13 cellular contexts compared by ENCODE assay signal in the genomic region with DNA sequence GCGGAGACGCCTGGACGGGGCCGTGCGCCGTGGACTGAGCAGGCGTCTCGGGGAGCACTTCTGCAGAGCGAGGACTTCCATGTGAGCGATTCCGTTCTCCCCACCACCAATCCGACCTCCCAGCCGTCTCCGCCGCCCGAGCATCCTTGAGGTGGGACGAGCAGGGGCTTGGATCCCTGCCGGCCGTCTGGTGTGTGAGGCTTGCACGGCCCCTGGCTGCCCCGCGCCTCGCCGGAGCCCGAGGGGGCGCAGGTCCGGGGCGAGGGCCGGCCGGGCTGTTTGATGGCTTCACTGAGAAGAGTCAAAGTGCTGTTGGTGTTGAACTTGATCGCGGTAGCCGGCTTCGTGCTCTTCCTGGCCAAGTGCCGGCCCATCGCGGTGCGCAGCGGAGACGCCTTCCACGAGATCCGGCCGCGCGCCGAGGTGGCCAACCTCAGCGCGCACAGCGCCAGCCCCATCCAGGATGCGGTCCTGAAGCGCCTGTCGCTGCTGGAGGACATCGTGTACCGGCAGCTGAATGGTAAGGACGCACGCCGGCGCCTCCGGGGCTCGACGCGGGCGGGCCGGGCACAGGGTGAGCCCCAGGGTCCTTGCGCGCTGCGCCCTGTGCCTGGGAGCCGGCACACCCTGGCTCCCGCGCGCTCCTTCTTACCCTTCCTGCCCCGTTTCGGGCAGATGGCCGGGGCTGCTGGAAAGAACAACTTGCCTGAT. TPM values are rescaled to one million over a fixed set of nuclear protein-coding genes. Genes with fewer than 3 reads are reported as not detected.
DNase-seq lines count a peak whose midpoint lies in the region; ATAC-seq and TF ChIP-seq lines count a peak whose summit lies in the region.
"Had no signal": no experiment of that assay in that cellular context is flagged by ENCODE, and none has a peak within 500 bp of the region (broad histone marks: within the 10 kb centered on the region; RNA-seq: fewer than 3 reads in every experiment).

No MANE protein-coding gene starts in this region.

- ATAC-seq in heart right ventricle (peak in 6 of 8 donors; percentile 20 to 72 (median 38)), GM19023 (IDR thresholded peaks at IDR 0.05; ENCODE audit: unreplicated experiment) (no peak)
- ATAC-seq: natural killer cell had no signal

- H3K9me3 Mint-ChIP-seq in osteocyte (ENCODE audit: unreplicated experiment) = no peaks in the 10 kb centered on the region
- H3K9me3 Mint-ChIP-seq: natural killer cell had no signal

- peaks cover 6 to 40% (median 26%) of the 10 kb centered on the region in 7 donors for H3K27me3 ChIP-seq in heart right ventricle

- no peaks in the 10 kb centered on the region for H3K36me3 ChIP-seq in heart right ventricle

- intact Hi-C loops in heart right ventricle (cut with DNase I) = loop anchor here in 6 of 10 donors (5.0 to 10.0 kb wide), 5 partner anchors 90 to 602 kb away; no protein-coding TSS in a partner anchor

- no peak overlapping the region for H3K27ac Mint-ChIP-seq in osteocyte (ENCODE audit: unreplicated experiment)
- H3K27ac Mint-ChIP-seq: natural killer cell had no signal

- peak; percentile 2 for DNase-seq in stimulated activated CD4-positive, alpha-beta T cell treated with anti-CD3 and anti-CD28 coated beads, Interleukin-15, amount 100 ng/mL, for 24 hours
- no peak for DNase-seq in stimulated activated CD4-positive, alpha-beta T cell treated with anti-CD3 and anti-CD28 coated beads, Interleukin-4, amount 100 ng/mL, for 1 hour
- peak in 1 of 2 donors; percentile 29 for DNase-seq in heart right ventricle
- no peak for DNase-seq in osteocyte (ENCODE audit: extremely low spot score, unreplicated experiment)
- DNase-seq in DMS53 treated with DMSO at 0.1 percent for 48 hours (lab: John Stamatoyannopoulos, UW; ENCODE audit: unreplicated experiment) = no peak
- DNase-seq in medulla oblongata (ENCODE audit: extremely low spot score) = no peak
- no peak for DNase-seq in SHP77 (lab: John Stamatoyannopoulos, UW)
- DNase-seq: activated CD4-positive, alpha-beta T cell treated with anti-CD3 and anti-CD28 coated beads for 48 hours; natural killer cell; NCI-H2029 treated with DMSO at 0.1 percent for 48 hours; SHP77 treated with DMSO at 0.1 percent for 48 hours had no signal

- H3K27ac ChIP-seq in heart right ventricle = peak overlapping the region in 7 of 10 donors; percentile 79 to 91 (median 87)

- H3K9me3 ChIP-seq in heart right ventricle = no peaks in the 10 kb centered on the region

- no peak for TF ChIP-seq CTCF in heart right ventricle (IDR thresholded peaks at IDR 0.05)
- TF ChIP-seq CTCF in osteocyte (IDR thresholded peaks at IDR 0.05) = no peak

- peak overlapping the region; percentile 25 to 64 (median 58) for H3K4me3 ChIP-seq in heart right ventricle

- 1 to 3% methylated on average over 67 to 74 of the region's 74 CpGs for WGBS in heart right ventricle, 2 donors

- H3K4me1 Mint-ChIP-seq in osteocyte (ENCODE audit: unreplicated experiment) = peaks cover 2% of the 10 kb centered on the region
- H3K4me1 Mint-ChIP-seq: natural killer cell had no signal

- peak overlapping the region; percentile 51 for H3K4me3 Mint-ChIP-seq in osteocyte (ENCODE audit: unreplicated experiment)
- H3K4me3 Mint-ChIP-seq: natural killer cell had no signal

- peaks cover 0 to 9% (median 0%) of the 10 kb centered on the region in 9 donors for H3K4me1 ChIP-seq in heart right ventricle

- peaks cover 29% of the 10 kb centered on the region for H3K27me3 Mint-ChIP-seq in osteocyte (ENCODE audit: unreplicated experiment)

- no peaks in the 10 kb centered on the region for H3K36me3 Mint-ChIP-seq in osteocyte (ENCODE audit: unreplicated experiment)
- H3K36me3 Mint-ChIP-seq: natural killer cell had no signal

RNA-seq across cellular contexts. Expression of gene GALNT17, which starts 0.7 kb away (rescaled TPM):
- total RNA-seq in heart right ventricle = 10 to 100 TPM; 29.0 to 87.0 (median 58.0) TPM
- polyA plus RNA-seq in heart right ventricle = 10 to 100 TPM; 15.1 to 35.5 TPM
- total RNA-seq in osteocyte = 1.4 and 1.5 TPM in 2 replicates
- total RNA-seq: fibroblast of villous mesenchyme, natural killer cell had no signal

Comparison
In these comparisons a context has a peak if more than half of its experiments do, and no peak if none do; other contexts are left out.
1. RNA of gene GALNT17, which starts 0.7 kb away (total RNA-seq): 29.0 to 87.0 TPM in heart right ventricle; 1.4 to 1.5 TPM in osteocyte; every median in the first group is over 10 times any median in the second.